13 cellular contexts compared by ENCODE assay signal in the genomic region with DNA sequence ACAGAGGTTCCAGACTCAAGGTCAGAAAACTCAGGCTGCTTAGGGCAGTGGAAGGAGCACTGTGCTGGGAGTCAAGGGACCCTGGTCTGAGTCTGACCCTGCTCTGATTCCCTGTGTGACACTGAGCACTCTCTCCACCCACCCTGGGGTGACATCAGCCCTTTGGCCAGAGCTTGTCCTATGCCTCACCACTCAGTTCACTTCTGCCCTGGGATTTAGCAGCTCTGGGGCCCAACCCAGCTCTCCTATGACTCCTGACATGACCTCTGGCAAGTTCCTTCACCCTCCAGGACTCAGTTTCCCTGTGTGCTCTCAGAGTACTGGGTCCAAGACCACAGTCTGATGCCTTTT.
DNase-seq lines count a peak whose midpoint lies in the region; ATAC-seq and TF ChIP-seq lines count a peak whose summit lies in the region.
"Had no signal": no experiment of that assay in that cellular context is flagged by ENCODE, and none has a peak within 500 bp of the region (broad histone marks: within the 10 kb centered on the region; RNA-seq: fewer than 3 reads in every experiment).

No MANE protein-coding gene starts in this region.

- CTCF ChIA-PET in Caco-2 (lab: Charles Lee), result interaction anchor here (0.6 to 2.4 kb wide), 9 partner anchors 10 to 431 kb away, joined by 3 to 14 read pairs (median 5); a partner anchor contains a TSS

- H3K4me1 ChIP-seq in Caco-2, result no peaks in the 10 kb centered on the region
- H3K4me1 ChIP-seq: BE2C had no signal

- H3K4me3 ChIP-seq in Caco-2 (ENCODE audit: low read depth, low read length), result no peak overlapping the region
- H3K4me3 ChIP-seq: coronary artery, left lung had no signal

- no peaks in the 10 kb centered on the region for H3K9me3 Mint-ChIP-seq in Caco-2 (ENCODE audit: unreplicated experiment)
- H3K9me3 Mint-ChIP-seq: nephron had no signal

- no peak overlapping the region for H3K4me3 Mint-ChIP-seq in Caco-2 (ENCODE audit: unreplicated experiment)
- H3K4me3 Mint-ChIP-seq: nephron had no signal

- POLR2A ChIA-PET in Caco-2 (lab: Charles Lee), result no interaction called here

- intact Hi-C loops in Caco-2 (cut with micrococcal nuclease; ENCODE audit: unreplicated experiment), result loop anchor here (1.0 kb wide), 5 partner anchors 64 to 666 kb away; a partner anchor contains a TSS

- no peaks in the 10 kb centered on the region for H3K36me3 ChIP-seq in Caco-2 (ENCODE audit: control insufficient read depth, insufficient read depth, low read length)
- H3K36me3 ChIP-seq: BE2C, left lung had no signal

- no peaks in the 10 kb centered on the region for H3K27me3 ChIP-seq in Caco-2 (replicated peaks; ENCODE audit: control insufficient read depth, insufficient read depth, low read length)
- H3K27me3 ChIP-seq: BE2C had no signal

- peaks cover 11% of the 10 kb centered on the region for H3K27me3 Mint-ChIP-seq in Caco-2 (ENCODE audit: insufficient read depth, unreplicated experiment)

- TF ChIP-seq CTCF in Caco-2 (IDR thresholded peaks at IDR 0.05; ENCODE audit: insufficient read depth in 1 of 2, low read depth in 1 of 2, low read length in 1 of 2, severe bottlenecking in 1 of 2, unreplicated experiment in 1 of 2), result no peak

- H3K36me3 Mint-ChIP-seq in Caco-2 (ENCODE audit: insufficient read depth, unreplicated experiment), result no peaks in the 10 kb centered on the region

- no peaks in the 10 kb centered on the region for H3K4me1 Mint-ChIP-seq in Caco-2 (ENCODE audit: low read depth, unreplicated experiment)

- no peak for DNase-seq in left lobe of liver (ENCODE audit: low spot score)
- no peak for DNase-seq in putamen (ENCODE audit: low spot score)
- no peak for DNase-seq in Caco-2
- DNase-seq in hepatic stellate cell (ENCODE audit: low spot score), result no peak
- no peak for DNase-seq in T1000 (lab: John Stamatoyannopoulos, UW)
- DNase-seq: left lung, NCI-H1436 treated with DMSO at 0.1 percent for 48 hours had no signal

- no peak overlapping the region for H3K27ac Mint-ChIP-seq in Caco-2 (ENCODE audit: unreplicated experiment)
- H3K27ac Mint-ChIP-seq: nephron had no signal

- BruUV-seq in Caco-2 (replicated peaks; lab: Mats Ljungman, UMichigan), result no TSS peak

- ATAC-seq in GM18498 (IDR thresholded peaks at IDR 0.05; ENCODE audit: unreplicated experiment), result peak; percentile 14
- ATAC-seq in GM21526 (IDR thresholded peaks at IDR 0.05; ENCODE audit: low FRiP score, unreplicated experiment), result peak; percentile 8
- ATAC-seq in HG03432 (IDR thresholded peaks at IDR 0.05; ENCODE audit: unreplicated experiment), result peak; percentile 17
- ATAC-seq in left lobe of liver, result peak; percentile 16

- no peaks in the 10 kb centered on the region for H3K9me3 ChIP-seq in Caco-2
- H3K9me3 ChIP-seq: BE2C, left lung had no signal
